ENCODE assay signal across 21 cellular contexts in genomic region chr10:8193546-8193945, GRCh38.
"Had no signal": no experiment of that assay in that cellular context is flagged by ENCODE, and none has a peak within 500 bp of the region (broad histone marks: within the 10 kb centered on the region; RNA-seq: fewer than 3 reads in every experiment).

No MANE protein-coding gene starts in this region.

- H3K9me3 Mint-ChIP-seq: nephron; stimulated activated naive CD8-positive, alpha-beta T cell treated with anti-CD3 and anti-CD28 coated beads, Interleukin-15, Interleukin-2, amounts not matched to agents 100 ng/mL and 50 ng/mL, for 24 hours; WTC11 had no signal

- H3K4me3 Mint-ChIP-seq: activated naive CD8-positive, alpha-beta T cell; nephron; stimulated activated naive CD8-positive, alpha-beta T cell treated with anti-CD3 and anti-CD28 coated beads, Interleukin-15, Interleukin-2, amounts not matched to agents 100 ng/mL and 50 ng/mL, for 24 hours; T-helper 1 cell treated with Interleukin-12 subunit alpha and Interleukin-12 subunit beta and Interleukin-4 antibody, amounts not matched to agents 30 μg/mL and 1 μg/mL, for 36 hours; WTC11 had no signal

- H3K36me3 Mint-ChIP-seq: activated naive CD8-positive, alpha-beta T cell; WTC11 had no signal

- H3K27me3 Mint-ChIP-seq: activated naive CD8-positive, alpha-beta T cell had no signal

- H3K27ac Mint-ChIP-seq: activated naive CD8-positive, alpha-beta T cell; nephron; stimulated activated naive CD8-positive, alpha-beta T cell treated with anti-CD3 and anti-CD28 coated beads, Interleukin-15, Interleukin-2, amounts not matched to agents 100 ng/mL and 50 ng/mL, for 24 hours; T-helper 1 cell treated with Interleukin-12 subunit alpha and Interleukin-12 subunit beta and Interleukin-4 antibody, amounts not matched to agents 30 μg/mL and 1 μg/mL, for 36 hours; WTC11 had no signal

- H3K4me1 ChIP-seq: adrenal gland, ascending aorta, breast epithelium, colonic mucosa, heart left ventricle, left lung, pancreas, psoas muscle, tibial nerve, vagina had no signal

- H3K4me3 ChIP-seq: adrenal gland, ascending aorta, breast epithelium, colonic mucosa, heart left ventricle, left lung, pancreas, psoas muscle, tibial nerve, vagina had no signal

- H3K27ac ChIP-seq: adrenal gland, ascending aorta, breast epithelium, colonic mucosa, heart left ventricle, left lung, pancreas, psoas muscle, tibial nerve, vagina had no signal

- DNase-seq: activated gamma-delta T cell treated with Interleukin-2 at 50 U/mL for 16 hours; activated T-cell treated with anti-CD3 and anti-CD28 coated beads, Interleukin-2, amount 50 U/mL, for 1 hour; adrenal gland; colonic mucosa; heart left ventricle; left lung; pancreas; psoas muscle; right cardiac atrium; stimulated activated CD4-positive, alpha-beta T cell treated with anti-CD3 and anti-CD28 coated beads, Interleukin-4, amount 100 ng/mL, for 4 hours; substantia nigra; T1000 had no signal

- H3K36me3 ChIP-seq: adrenal gland, ascending aorta, breast epithelium, colonic mucosa, heart left ventricle, left lung, pancreas, tibial nerve, vagina had no signal

- H3K4me1 Mint-ChIP-seq: nephron had no signal

- H3K27me3 ChIP-seq: adrenal gland, ascending aorta, breast epithelium, colonic mucosa, heart left ventricle, tibial nerve, vagina had no signal

- H3K9me3 ChIP-seq: adrenal gland, ascending aorta, breast epithelium, colonic mucosa, heart left ventricle, left lung, pancreas, psoas muscle, tibial nerve, vagina had no signal
